ENCODE assay signal across 8 cellular contexts in genomic region chr19:14472202-14472961, GRCh38. TPM values are rescaled to one million over a fixed set of nuclear protein-coding genes. Genes with fewer than 3 reads are reported as not detected.
DNase-seq lines count a peak whose midpoint lies in the region; ATAC-seq and TF ChIP-seq lines count a peak whose summit lies in the region.

No MANE protein-coding gene starts in this region.

- H3K27ac Mint-ChIP-seq in MCF 10A (ENCODE audit: low read depth, unreplicated experiment) = no peak overlapping the region

- no peak for ATAC-seq in HG03175 (IDR thresholded peaks at IDR 0.05; ENCODE audit: unreplicated experiment)
- no peak for ATAC-seq in GM21619 (IDR thresholded peaks at IDR 0.05; ENCODE audit: unreplicated experiment)

- H3K27me3 Mint-ChIP-seq in MCF 10A (ENCODE audit: insufficient read depth, unreplicated experiment) = no peaks in the 10 kb centered on the region

- no TSS peak for BruUV-seq in MCF 10A (replicated peaks; lab: Mats Ljungman, UMichigan)

- H3K36me3 Mint-ChIP-seq in MCF 10A (ENCODE audit: insufficient read depth, unreplicated experiment) = peaks cover 46% of the 10 kb centered on the region

- CTCF ChIA-PET in MCF 10A (lab: Yijun Ruan, JAX) = interaction anchor here (0.6 to 2.0 kb wide), 11 partner anchors 8 to 437 kb away, joined by 3 to 12 read pairs (median 3); no protein-coding TSS in a partner anchor

- no peaks in the 10 kb centered on the region for H3K9me3 Mint-ChIP-seq in MCF 10A (ENCODE audit: unreplicated experiment)

- no peak overlapping the region for H3K4me3 Mint-ChIP-seq in MCF 10A (ENCODE audit: unreplicated experiment)

- in situ Hi-C loops in G401 (cut with HindIII; ENCODE audit: low sequenced_read_pairs) = no loop called here

- H3K4me1 Mint-ChIP-seq in MCF 10A (ENCODE audit: insufficient read depth, unreplicated experiment) = peaks cover 14% of the 10 kb centered on the region

- H3K4me3 ChIP-seq in WI38 (ENCODE audit: low read depth, low read length) = no peak overlapping the region

- POLR2A ChIA-PET in MCF 10A (lab: Yijun Ruan, JAX) = interaction anchor here (0.6 kb wide), 1 partner anchor 13 kb away, joined by 4 read pairs; no protein-coding TSS in a partner anchor

- DNase-seq in G401 (ENCODE audit: low spot score) (peak; percentile 48), NCI-H1048 (lab: John Stamatoyannopoulos, UW) (peak; percentile 24), MCF 10A (ENCODE audit: unreplicated experiment) (peak; percentile 59), iris pigment epithelial cell (ENCODE audit: low read depth) (peak; percentile 47)
- peak; percentile 83 for DNase-seq in stimulated activated CD4-positive, alpha-beta T cell treated with anti-CD3 and anti-CD28 coated beads, Interleukin-2, amount 100 ng/mL, for 4 hours (ENCODE audit: low read depth)

- TF ChIP-seq CTCF in WI38 (IDR thresholded peaks at IDR 0.05; ENCODE audit: low read depth, low read length) (peak; percentile 87), MCF 10A (IDR thresholded peaks at IDR 0.05; ENCODE audit: unreplicated experiment) (peak; percentile 98)

- intact Hi-C loops in MCF 10A (cut with micrococcal nuclease) = loop anchor here (5.0 kb wide), 2 partner anchors 35 to 110 kb away; no protein-coding TSS in a partner anchor

RNA-seq across cellular contexts. Expression of gene PTGER1, which starts 2.8 kb away (rescaled TPM):
- 1.5 TPM in 1 of 2 replicates, not detected in the other for total RNA-seq in G401 (2014; rRNA removed; shearing (Covaris generic))
- total RNA-seq in MCF 10A (2022) = 0.29 and 0.42 TPM in 2 replicates

RNA-seq across cellular contexts. Expression of gene GIPC1, which starts 23.5 kb away (rescaled TPM):
- total RNA-seq in G401 (2014; rRNA removed; shearing (Covaris generic)) = 367 and 404 TPM in 2 replicates
- 107 and 108 TPM in 2 replicates for total RNA-seq in MCF 10A (2022)

RNA-seq across cellular contexts. Expression of gene PKN1, which starts 39.3 kb away (rescaled TPM):
- 94.8 and 98.6 TPM in 2 replicates for total RNA-seq in G401 (2014; rRNA removed; shearing (Covaris generic))
- 94.8 and 141 TPM in 2 replicates for total RNA-seq in MCF 10A (2022)

RNA-seq across cellular contexts. Expression of gene DNAJB1, which starts 45.8 kb away (rescaled TPM):
- total RNA-seq in G401 (2014; rRNA removed; shearing (Covaris generic)) = 95.1 and 117 TPM in 2 replicates
- total RNA-seq in MCF 10A (2022) = 71.6 and 97.4 TPM in 2 replicates

RNA-seq across cellular contexts. Expression of gene DDX39A, which starts 53.2 kb away (rescaled TPM):
- 181 and 204 TPM in 2 replicates for total RNA-seq in G401 (2014; rRNA removed; shearing (Covaris generic))
- 62.1 and 65.4 TPM in 2 replicates for total RNA-seq in MCF 10A (2022)

Comparison
In these comparisons a context has a peak if more than half of its experiments do, and no peak if none do; other contexts are left out.
1. DNase-seq: peak in every context shown above with its lines; median percentile 83 in stimulated activated CD4-positive, alpha-beta T cell treated with anti-CD3 and anti-CD28 coated beads, Interleukin-2, amount 100 ng/mL, for 4 hours; 59 in MCF 10A; 48 in G401; 47 in iris pigment epithelial cell; 24 in NCI-H1048.